Comparison of ENCODE assay signal across 18 cellular contexts in the genomic region with DNA sequence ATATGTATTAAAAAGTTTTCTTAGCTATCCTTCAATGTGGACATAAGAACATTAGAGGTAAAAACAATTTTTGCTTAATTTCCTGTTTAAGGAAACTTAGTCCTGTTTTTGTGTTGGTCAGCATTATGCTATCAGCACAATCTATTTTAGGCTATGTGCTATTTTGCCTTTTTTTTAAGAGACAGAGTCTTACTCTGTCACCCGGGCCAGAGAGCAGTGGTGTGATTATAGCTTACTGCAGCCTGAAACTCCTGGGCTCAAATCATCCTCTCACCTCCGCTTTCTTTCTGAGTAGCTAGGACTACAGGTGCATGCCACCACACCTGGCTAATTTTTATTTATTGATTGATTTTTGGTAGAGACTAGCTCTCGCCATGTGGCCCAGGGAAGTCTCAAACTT.
A peak's percentile ranks its signal among the peaks of the same experiment; 100 is the strongest.
DNase-seq lines count a peak whose midpoint lies in the region; ATAC-seq and TF ChIP-seq lines count a peak whose summit lies in the region.
"Had no signal": no experiment of that assay in that cellular context is flagged by ENCODE, and none has a peak within 500 bp of the region (broad histone marks: within the 10 kb centered on the region; RNA-seq: fewer than 3 reads in every experiment).

No MANE protein-coding gene starts in this region.

- no peak overlapping the region for H4K91ac ChIP-seq in H9 (ENCODE audit: insufficient read length, low read depth, low read length)

- H3K23ac ChIP-seq in H9 (ENCODE audit: insufficient read length, low read depth, low read length), result no peak overlapping the region

- no peaks in the 10 kb centered on the region for H3K9me3 ChIP-seq in H9 (ENCODE audit: control insufficient read depth, low read depth, low read length)

- H3K4me3 ChIP-seq in GM23338, result no peak overlapping the region
- H3K4me3 ChIP-seq: GM12878 had no signal

- CTCF ChIA-PET in WTC11 (lab: Charles Lee), result no interaction called here
- CTCF ChIA-PET in GM10248 (lab: Yijun Ruan, JAX), result interaction anchor here (0.8 to 1.3 kb wide), 2 partner anchors 25 to 77 kb away, joined by 3 read pairs; no protein-coding TSS in a partner anchor

- H3K4me1 Mint-ChIP-seq in GM23338 (peaks cover 25% of the 10 kb centered on the region; the same call in 2 of the 3 replicates), H9 (peaks cover 15 to 23% of the 10 kb centered on the region in 2 experiments), WTC11 (peaks cover 25% of the 10 kb centered on the region)
- H3K4me1 Mint-ChIP-seq: CD14-positive monocyte had no signal

- H3K9me2 ChIP-seq in GM23338 (ENCODE audit: insufficient read depth), result 0 out of 2 replicates have a peak, but pooled peaks cover 4% of the 10 kb centered on the region

- H3K14ac ChIP-seq in H9 (ENCODE audit: insufficient read depth, low read length), result no peak overlapping the region

- H2BK15ac ChIP-seq in H9 (ENCODE audit: low read depth, low read length), result no peak overlapping the region

- no peaks in the 10 kb centered on the region for H4K20me1 ChIP-seq in GM23338 (replicated peaks; ENCODE audit: insufficient read depth)
- H4K20me1 ChIP-seq in H9 (ENCODE audit: control insufficient read depth, insufficient read depth, insufficient read length), result no peaks in the 10 kb centered on the region

- no peaks in the 10 kb centered on the region for H3K36me3 ChIP-seq in GM23338 (ENCODE audit: insufficient read depth)

- no peaks in the 10 kb centered on the region for H3K23me2 ChIP-seq in H9 (ENCODE audit: insufficient read length, low read depth, low read length, poor library complexity, severe bottlenecking)

- DNase-seq in GM23338 (ENCODE audit: low spot score), result no peak
- no peak for DNase-seq in H9
- peak; percentile 46 for DNase-seq in NCI-H69 (lab: John Stamatoyannopoulos, UW)
- DNase-seq in WTC11 (ENCODE audit: low spot score), result no peak
- DNase-seq in GM10248 (ENCODE audit: extremely low spot score), result no peak
- no peak for DNase-seq in NOMO-1 treated with DMSO at 0.1 percent for 48 hours (lab: John Stamatoyannopoulos, UW; ENCODE audit: unreplicated experiment)
- DNase-seq in NCI-H187 (lab: John Stamatoyannopoulos, UW), result no peak
- DNase-seq: AML-193; Calu3; CD8-positive, alpha-beta T cell; DMS79 treated with DMSO at 0.1 percent for 48 hours; GF-D8; HCEC 1CT; IMR-90; KBM-7 had no signal

- no peak overlapping the region for H3K9ac ChIP-seq in H9 (ENCODE audit: extremely low read depth, insufficient read length, low read length)

- H2BK12ac ChIP-seq in H9 (ENCODE audit: insufficient read length, low read depth, low read length), result no peak overlapping the region

- H2AFZ ChIP-seq in GM23338, result no peak overlapping the region
- no peak overlapping the region for H2AFZ ChIP-seq in H9 (ENCODE audit: low read length)

- H3K27ac ChIP-seq in GM23338 (ENCODE audit: low read depth) (no peak overlapping the region), H9 (ENCODE audit: insufficient read length, low read depth, low read length) (no peak overlapping the region)

- H3K4me1 ChIP-seq in GM23338 (ENCODE audit: insufficient read depth), result peaks cover 13% of the 10 kb centered on the region
- H3K4me1 ChIP-seq in H9 (ENCODE audit: insufficient read depth, low read length), result no peaks in the 10 kb centered on the region

- no peak overlapping the region for H3K56ac ChIP-seq in H9 (ENCODE audit: insufficient read length, low read depth, low read length)

- H2BK20ac ChIP-seq in H9 (ENCODE audit: low read depth, low read length, poor library complexity, severe bottlenecking), result no peak overlapping the region

- H3K18ac ChIP-seq in H9 (ENCODE audit: insufficient read length, low read depth, low read length), result no peak overlapping the region

- no peak overlapping the region for H3T11ph ChIP-seq in H9 (ENCODE audit: low read length)

- no peak for TF ChIP-seq CTCF in GM23338 (conservative IDR thresholded peaks at IDR 0.05; ENCODE audit: low read depth in 2 of 2)
- no peak for TF ChIP-seq CTCF in H9 (conservative IDR thresholded peaks at IDR 0.05)
- no peak for TF ChIP-seq CTCF in WTC11 (IDR thresholded peaks at IDR 0.05)
- TF ChIP-seq CTCF in GM10248 (IDR thresholded peaks at IDR 0.05; ENCODE audit: control extremely low read depth, extremely low read depth, low read depth, missing control alignments), result no peak

- H3K4ac ChIP-seq in H9 (ENCODE audit: low read depth, low read length), result no peak overlapping the region

- H3K27ac Mint-ChIP-seq in GM23338 (peak overlapping the region; percentile 22; the same call in 1 of the 2 replicates), H9 (peak overlapping the region; percentile 76 to 87 (median 87); a peak in 4 of 7 replicates), WTC11 (no peak overlapping the region)
- H3K27ac Mint-ChIP-seq: CD14-positive monocyte; CD8-positive, alpha-beta T cell had no signal

- no peaks in the 10 kb centered on the region for H3K36me3 Mint-ChIP-seq in GM23338 (ENCODE audit: low read depth)
- peaks cover 0 to 3% (median 2%) of the 10 kb centered on the region in 3 experiments; a peak in 4 of 7 replicates for H3K36me3 Mint-ChIP-seq in H9 (ENCODE audit: insufficient read depth in 1 of 3, low read depth in 3 of 3)
- H3K36me3 Mint-ChIP-seq in WTC11, result peaks cover 3% of the 10 kb centered on the region
- H3K36me3 Mint-ChIP-seq: CD14-positive monocyte; CD8-positive, alpha-beta T cell had no signal

- H3K79me2 ChIP-seq in GM23338 (replicated peaks; ENCODE audit: insufficient read depth) (no peaks in the 10 kb centered on the region), H9 (ENCODE audit: insufficient read depth, low read length) (no peaks in the 10 kb centered on the region)

- POLR2A ChIA-PET in WTC11 (lab: Charles Lee) (no interaction called here), GM10248 (lab: Yijun Ruan, JAX) (no interaction called here)

- no peaks in the 10 kb centered on the region for H3F3A ChIP-seq in GM23338 (replicated peaks; ENCODE audit: low read depth)

- H3K27me3 ChIP-seq in GM23338 (ENCODE audit: insufficient read depth), result no peaks in the 10 kb centered on the region
- no peaks in the 10 kb centered on the region for H3K27me3 ChIP-seq in H9 (ENCODE audit: insufficient read depth, low read length)

- H3K9me3 Mint-ChIP-seq in GM23338 (peaks cover 9% of the 10 kb centered on the region), H9 (peaks cover 3 to 5% of the 10 kb centered on the region in 2 experiments; a peak in 4 of 5 replicates), WTC11 (peaks cover 18% of the 10 kb centered on the region)

- no peak overlapping the region for H2BK120ac ChIP-seq in H9 (ENCODE audit: low read depth, low read length, poor library complexity, severe bottlenecking)

- peak; percentile 34; the same call in 1 of the 3 replicates for ATAC-seq in GM23338
- peak; percentile 44 for ATAC-seq in WTC11
- no peak for ATAC-seq in GM18907 (IDR thresholded peaks at IDR 0.05; ENCODE audit: unreplicated experiment)
- ATAC-seq: CD8-positive, alpha-beta T cell; GM12878 had no signal

- H3K27me3 Mint-ChIP-seq in GM23338 (ENCODE audit: insufficient read depth, low read depth, poor library complexity), result no peaks in the 10 kb centered on the region
- no peaks in the 10 kb centered on the region for H3K27me3 Mint-ChIP-seq in H9 (ENCODE audit: low read depth)
- H3K27me3 Mint-ChIP-seq in WTC11 (ENCODE audit: low read depth), result no peaks in the 10 kb centered on the region

- no peak overlapping the region for H4K8ac ChIP-seq in H9 (replicated peaks; ENCODE audit: insufficient read length, low read depth, low read length)

- no peak overlapping the region for H2BK5ac ChIP-seq in H9 (ENCODE audit: insufficient read length, low read length)

- H3K4me2 ChIP-seq in GM23338 (no peak overlapping the region), H9 (ENCODE audit: insufficient read depth, insufficient read length, low read length) (no peak overlapping the region)

- H3K79me1 ChIP-seq in H9 (ENCODE audit: insufficient read depth, low read depth, low read length, poor library complexity, severe bottlenecking), result no peaks in the 10 kb centered on the region

- no peak overlapping the region for H4K5ac ChIP-seq in H9 (ENCODE audit: insufficient read length, low read depth, low read length)

- WGBS in H9 (ENCODE audit: extremely low coverage, insufficient read length, low lambda C conversion rate), result no CpG with 5 or more reads among the region's 3 CpGs

- H3K4me3 Mint-ChIP-seq in GM23338 (no peak overlapping the region), H9 (no peak overlapping the region), WTC11 (no peak overlapping the region)
- H3K4me3 Mint-ChIP-seq: CD14-positive monocyte; CD8-positive, alpha-beta T cell had no signal

- H2AK5ac ChIP-seq in H9 (ENCODE audit: insufficient read length, low read length), result no peak overlapping the region

TF ChIP-seq in GM23338, 12 proteins besides CTCF, POLR2A, EP300 and RAD21 (continues in another document):
- no peak for TF ChIP-seq ETS1 (IDR thresholded peaks at IDR 0.05)

TF ChIP-seq in WTC11, 78 proteins besides CTCF, POLR2A, EP300 and RAD21 (continues in another document):
- TF ChIP-seq ZNF138 (CRISPR knock-in tag; conservative IDR thresholded peaks at IDR 0.05) (no peak), NR3C1 (CRISPR knock-in tag; conservative IDR thresholded peaks at IDR 0.05; ENCODE audit: low read depth) (no peak), SMAD3 (CRISPR knock-in tag; IDR thresholded peaks at IDR 0.05; ENCODE audit: borderline replicate concordance) (no peak), NR2C2 (CRISPR knock-in tag; IDR thresholded peaks at IDR 0.05) (no peak), ZNF232 (CRISPR knock-in tag; IDR thresholded peaks at IDR 0.05) (no peak), SMAD4 (CRISPR knock-in tag; IDR thresholded peaks at IDR 0.05) (no peak)
- TF ChIP-seq, protein P1, sequence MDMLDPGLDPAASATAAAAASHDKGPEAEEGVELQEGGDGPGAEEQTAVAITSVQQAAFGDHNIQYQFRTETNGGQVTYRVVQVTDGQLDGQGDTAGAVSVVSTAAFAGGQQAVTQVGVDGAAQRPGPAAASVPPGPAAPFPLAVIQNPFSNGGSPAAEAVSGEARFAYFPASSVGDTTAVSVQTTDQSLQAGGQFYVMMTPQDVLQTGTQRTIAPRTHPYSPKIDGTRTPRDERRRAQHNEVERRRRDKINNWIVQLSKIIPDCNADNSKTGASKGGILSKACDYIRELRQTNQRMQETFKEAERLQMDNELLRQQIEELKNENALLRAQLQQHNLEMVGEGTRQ (CRISPR knock-in tag; IDR thresholded peaks at IDR 0.05), result no peak
